In genomic region chr11:130769782-130770565, GRCh38 we compare ENCODE assay signal across 18 cellular contexts.
A peak's percentile ranks its signal among the peaks of the same experiment; 100 is the strongest.
DNase-seq lines count a peak whose midpoint lies in the region; ATAC-seq, FAIRE-seq and TF ChIP-seq lines count a peak whose summit lies in the region.
"Had no signal": no experiment of that assay in that cellular context is flagged by ENCODE, and none has a peak within 500 bp of the region (broad histone marks: within the 10 kb centered on the region; RNA-seq: fewer than 3 reads in every experiment).

No MANE protein-coding gene starts in this region.

- no peak overlapping the region for H3K4me3 ChIP-seq in esophagus muscularis mucosa
- H3K4me3 ChIP-seq: MG63 had no signal

- H3K27me3 Mint-ChIP-seq in nephron progenitor cell (ENCODE audit: low read depth, poor library complexity) = peaks cover 3% of the 10 kb centered on the region

- TF ChIP-seq EP300 in esophagus muscularis mucosa (IDR thresholded peaks at IDR 0.05) = no peak

- no peaks in the 10 kb centered on the region for H3K9me3 ChIP-seq in esophagus muscularis mucosa
- H3K9me3 ChIP-seq: MG63 had no signal

- TF ChIP-seq POLR2A in GM12892 (IDR thresholded peaks at IDR 0.05; ENCODE audit: low read depth, low read length) (no peak), esophagus muscularis mucosa (IDR thresholded peaks at IDR 0.05; ENCODE audit: low read depth) (no peak)

- peak overlapping the region; percentile 34 for H3K27ac Mint-ChIP-seq in nephron progenitor cell
- H3K27ac Mint-ChIP-seq: CD8-positive, alpha-beta T cell; H9 had no signal

- peaks cover 0 to 21% (median 5%) of the 10 kb centered on the region in 4 donors for H3K4me1 ChIP-seq in esophagus muscularis mucosa

- 92% methylated on average over 8 of the region's 8 CpGs for WGBS in esophagus muscularis mucosa

- no peak for TF ChIP-seq CTCF in VCaP (conservative IDR thresholded peaks at IDR 0.05)
- no peak for TF ChIP-seq CTCF in esophagus muscularis mucosa (IDR thresholded peaks at IDR 0.05)
- TF ChIP-seq CTCF in nephron progenitor cell (IDR thresholded peaks at IDR 0.05) = no peak

- ATAC-seq in GM19397 (IDR thresholded peaks at IDR 0.05; ENCODE audit: unreplicated experiment) = no peak
- ATAC-seq: CD8-positive, alpha-beta T cell had no signal

- H3K4me3 Mint-ChIP-seq in nephron progenitor cell = no peak overlapping the region
- H3K4me3 Mint-ChIP-seq: CD8-positive, alpha-beta T cell; H9 had no signal

- H3K36me3 ChIP-seq in esophagus muscularis mucosa = no peaks in the 10 kb centered on the region
- H3K36me3 ChIP-seq: MG63 had no signal

- peaks cover 20% of the 10 kb centered on the region for H3K9me3 Mint-ChIP-seq in nephron progenitor cell
- H3K9me3 Mint-ChIP-seq: CD8-positive, alpha-beta T cell had no signal

- peak; percentile 14 for FAIRE-seq in GM12892 (lab: Jason Lieb, UNC)

- intact Hi-C loops in esophagus muscularis mucosa (cut with DNase I) = no loop called here

- no peaks in the 10 kb centered on the region for H3K27me3 ChIP-seq in esophagus muscularis mucosa
- H3K27me3 ChIP-seq: MG63 had no signal

- H3K27ac ChIP-seq in VCaP (peak overlapping the region; percentile 55), esophagus muscularis mucosa (replicated peaks in 1 of 4) (no peak overlapping the region)

- H3K36me3 Mint-ChIP-seq in nephron progenitor cell (ENCODE audit: low read depth) = no peaks in the 10 kb centered on the region
- H3K36me3 Mint-ChIP-seq: CD8-positive, alpha-beta T cell had no signal

- DNase-seq in GM12892 (ENCODE audit: insufficient read length) = no peak
- DNase-seq in esophagus muscularis mucosa (ENCODE audit: extremely low spot score) = peak; percentile 68
- no peak for DNase-seq in nephron progenitor cell
- DNase-seq in H4 (ENCODE audit: low spot score) = no peak
- DNase-seq in RPMI8226 = no peak
- DNase-seq in anterior cingulate cortex (lab: John Stamatoyannopoulos, UW) = no peak
- DNase-seq: AML-193; CD8-positive, alpha-beta T cell; H9; KG1; MG63; NCI-H1092 treated with DMSO at 0.1 percent for 48 hours; NCI-H1694 treated with DMSO at 0.1 percent for 48 hours; NCI-H446; NCI-H748 treated with DMSO at 0.1 percent for 48 hours; SHP77 had no signal

- peaks cover 77% of the 10 kb centered on the region for H3K4me1 Mint-ChIP-seq in nephron progenitor cell
